In the genomic region with DNA sequence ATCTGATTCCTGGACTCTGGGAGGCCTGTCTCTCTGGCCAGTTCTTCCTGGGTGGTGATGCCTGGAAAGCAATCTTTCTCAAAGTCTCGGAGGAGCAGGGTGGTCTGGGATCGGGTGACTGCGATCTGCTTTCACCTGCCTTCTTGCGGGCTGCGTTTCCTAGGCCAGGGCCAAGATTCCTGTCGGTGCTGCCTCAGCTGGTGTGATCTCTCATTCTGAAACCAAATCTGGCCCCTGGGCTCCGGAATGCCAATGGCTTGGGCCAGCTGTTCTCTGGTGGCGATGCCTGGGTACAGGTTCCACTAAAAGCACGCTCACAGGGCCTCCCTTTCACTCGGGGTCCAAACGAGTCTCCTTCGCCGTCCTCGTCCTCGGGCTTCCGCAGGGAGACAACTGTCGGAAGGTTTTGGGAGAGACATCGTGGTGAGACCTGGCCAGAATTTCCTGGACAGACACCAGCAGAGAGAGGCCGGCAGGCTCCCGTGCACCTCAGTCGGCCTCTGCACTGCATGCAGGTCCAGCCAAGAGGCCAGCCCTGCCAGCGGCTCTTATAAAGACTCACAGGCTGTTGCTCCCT, we compare ENCODE assay signal across 18 cellular contexts.
DNase-seq lines count a peak whose midpoint lies in the region; ATAC-seq, FAIRE-seq and TF ChIP-seq lines count a peak whose summit lies in the region.
"Had no signal": no experiment of that assay in that cellular context is flagged by ENCODE, and none has a peak within 500 bp of the region (broad histone marks: within the 10 kb centered on the region; RNA-seq: fewer than 3 reads in every experiment).

No MANE protein-coding gene starts in this region.

- no peaks in the 10 kb centered on the region for H3K27me3 Mint-ChIP-seq in osteocyte (ENCODE audit: unreplicated experiment)
- H3K27me3 Mint-ChIP-seq: CD4-positive, CD25-positive, alpha-beta regulatory T cell had no signal

- H3K9me3 ChIP-seq in small intestine (ENCODE audit: control insufficient read depth, low read depth) = no peaks in the 10 kb centered on the region

- peaks cover 16% of the 10 kb centered on the region for H3K9me3 Mint-ChIP-seq in osteocyte (ENCODE audit: unreplicated experiment)
- H3K9me3 Mint-ChIP-seq: CD8-positive, alpha-beta T cell had no signal

- FAIRE-seq in HTR-8/SVneo (lab: Jason Lieb, UNC) (peak; percentile 67), bronchial epithelial cell (lab: Jason Lieb, UNC) (peak; percentile 96), small intestine (lab: Jason Lieb, UNC) (no peak)
- FAIRE-seq: G401.6, GM12892, H54 had no signal

- DNase-seq in GM13976 (ENCODE audit: low spot score) = peak; percentile 21
- DNase-seq in HTR-8/SVneo (ENCODE audit: insufficient read length, low spot score) = no peak
- DNase-seq in bronchial epithelial cell (ENCODE audit: low read depth) = no peak
- peak; percentile 84 for DNase-seq in osteocyte (ENCODE audit: extremely low spot score, unreplicated experiment)
- DNase-seq in small intestine = no peak
- no peak for DNase-seq in activated T-cell treated with anti-CD3 and anti-CD28 coated beads, Interleukin-2, amount 50 U/mL, for 1 hour
- DNase-seq: C1 segment of cervical spinal cord; Caco-2; CD4-positive, CD25-positive, alpha-beta regulatory T cell; CD8-positive, alpha-beta T cell; DMS153; DND-41; GOT3 had no signal

- in situ Hi-C loops in GM13976 (cut with MboI; ENCODE audit: low sequenced_read_pairs, unreplicated experiment) = no loop called here

- no peaks in the 10 kb centered on the region for H3K36me3 Mint-ChIP-seq in osteocyte (ENCODE audit: unreplicated experiment)
- H3K36me3 Mint-ChIP-seq: CD4-positive, CD25-positive, alpha-beta regulatory T cell; CD8-positive, alpha-beta T cell had no signal

- H3K4me3 ChIP-seq in bronchial epithelial cell (ENCODE audit: low read depth, low read length) = no peak overlapping the region
- no peak overlapping the region for H3K4me3 ChIP-seq in small intestine (ENCODE audit: low read depth in 1 of 2, low read length in 2 of 2)
- H3K4me3 ChIP-seq: HAP-1 had no signal

- H3K27ac Mint-ChIP-seq in osteocyte (ENCODE audit: unreplicated experiment) = no peak overlapping the region
- H3K27ac Mint-ChIP-seq: CD8-positive, alpha-beta T cell had no signal

- ATAC-seq in GM18519 (IDR thresholded peaks at IDR 0.05; ENCODE audit: low FRiP score, unreplicated experiment) = no peak
- ATAC-seq: CD8-positive, alpha-beta T cell had no signal

- H3K4me3 Mint-ChIP-seq in osteocyte (ENCODE audit: unreplicated experiment) = no peak overlapping the region
- H3K4me3 Mint-ChIP-seq: CD4-positive, CD25-positive, alpha-beta regulatory T cell; CD8-positive, alpha-beta T cell had no signal

- no peaks in the 10 kb centered on the region for H3K36me3 ChIP-seq in bronchial epithelial cell (ENCODE audit: control insufficient read depth, insufficient read depth, low read length)
- H3K36me3 ChIP-seq in small intestine (ENCODE audit: control insufficient read depth in 2 of 2, insufficient read depth in 2 of 2, low read length in 2 of 2) = no peaks in the 10 kb centered on the region
- H3K36me3 ChIP-seq: HAP-1 had no signal

- no peaks in the 10 kb centered on the region for H3K4me1 Mint-ChIP-seq in osteocyte (ENCODE audit: unreplicated experiment)
- H3K4me1 Mint-ChIP-seq: CD4-positive, CD25-positive, alpha-beta regulatory T cell had no signal

- TF ChIP-seq CTCF in GM13976 (IDR thresholded peaks at IDR 0.05; ENCODE audit: borderline replicate concordance, control extremely low read depth, extremely low read depth, insufficient read depth, missing control alignments) (no peak), bronchial epithelial cell (IDR thresholded peaks at IDR 0.05; ENCODE audit: insufficient read depth, low read length, severe bottlenecking) (no peak), osteocyte (IDR thresholded peaks at IDR 0.05) (no peak)

- no peak overlapping the region for H3K27ac ChIP-seq in small intestine (ENCODE audit: low read depth in 1 of 2, low read length in 1 of 2)

- H3K27me3 ChIP-seq in bronchial epithelial cell (ENCODE audit: control insufficient read depth, insufficient read depth, low read length) = no peaks in the 10 kb centered on the region
- no peaks in the 10 kb centered on the region for H3K27me3 ChIP-seq in small intestine (ENCODE audit: control insufficient read depth in 2 of 2, insufficient read depth in 2 of 2, low read length in 2 of 2)

- no peaks in the 10 kb centered on the region for H3K4me1 ChIP-seq in small intestine (ENCODE audit: control insufficient read depth in 2 of 2, insufficient read depth in 1 of 2, low read depth in 1 of 2, low read length in 1 of 2)
- H3K4me1 ChIP-seq: Caco-2, HAP-1 had no signal

- whole genome bisulfite sequencing in small intestine, 3 donors = 78 to 85% (median 84%) methylated on average over 22 of the region's 22 CpGs

Comparison
In these comparisons a context has a peak if more than half of its experiments do, and no peak if none do; other contexts are left out.
1. DNase-seq: peak in GM13976 (single experiment) and osteocyte (single experiment); none in HTR-8/SVneo (single experiment), bronchial epithelial cell (single experiment), small intestine (single experiment) and activated T-cell treated with anti-CD3 and anti-CD28 coated beads, Interleukin-2, amount 50 U/mL, for 1 hour (single experiment).